ENCODE assay signal across 17 cellular contexts in the genomic region with DNA sequence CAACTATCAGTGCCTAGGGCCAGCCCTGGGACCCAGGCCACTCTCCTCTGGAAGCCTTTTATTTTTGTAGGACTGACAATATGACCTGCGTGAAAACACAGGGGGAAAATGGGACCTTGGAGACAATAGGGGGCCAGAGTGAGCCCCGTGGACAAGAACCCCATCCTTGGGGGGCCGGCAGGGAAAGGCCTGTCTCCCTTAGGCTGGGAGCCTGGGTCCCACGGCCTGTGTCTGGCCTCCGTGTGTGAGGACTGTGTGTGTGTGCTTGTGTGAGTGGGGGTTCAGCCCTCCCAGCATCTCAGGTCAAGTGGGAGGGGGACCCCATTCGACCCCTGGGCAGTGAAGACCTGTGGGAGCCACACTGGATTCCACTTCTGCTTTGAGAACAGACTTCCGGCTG.
"Had no signal": no experiment of that assay in that cellular context is flagged by ENCODE, and none has a peak within 500 bp of the region (broad histone marks: within the 10 kb centered on the region; RNA-seq: fewer than 3 reads in every experiment).

No MANE protein-coding gene starts in this region.

- H3K4me3 ChIP-seq: colonic mucosa, SK-N-MC, suprapubic skin, upper lobe of left lung had no signal

- H3K4me1 ChIP-seq: colonic mucosa, suprapubic skin, upper lobe of left lung had no signal

- H3K36me3 ChIP-seq: brain microvascular endothelial cell, colonic mucosa, suprapubic skin, upper lobe of left lung, WERI-Rb-1 had no signal

- H3K27me3 ChIP-seq: brain microvascular endothelial cell, colonic mucosa, suprapubic skin, upper lobe of left lung had no signal

- H3K9me3 ChIP-seq: colonic mucosa had no signal

- H3K27ac ChIP-seq: brain microvascular endothelial cell, colonic mucosa, SK-N-MC, suprapubic skin, upper lobe of left lung, WERI-Rb-1 had no signal

- H3K36me3 Mint-ChIP-seq: activated naive CD4-positive, alpha-beta T cell treated with anti-CD3 and anti-CD28 coated beads, Interleukin-2, amount 10 ng/mL, durations not matched to agents 7 days and 5 days had no signal

- DNase-seq: activated CD4-positive, alpha-beta T cell treated with anti-CD3 and anti-CD28 coated beads, Interleukin-2, amount 50 U/mL, for 4 hours; activated effector memory CD4-positive, alpha-beta T cell treated with Interleukin-2 at 50 U/mL for 16 hours; activated naive CD4-positive, alpha-beta T cell treated with anti-CD3 and anti-CD28 coated beads, Interleukin-2, amount 10 ng/mL, durations not matched to agents 7 days and 5 days; activated naive CD8-positive, alpha-beta T cell treated with anti-CD3 and anti-CD28 coated beads, Interleukin-2, amount 50 U/mL, for 24 hours; activated T-cell treated with anti-CD3 and anti-CD28 coated beads, Interleukin-2, amount 50 U/mL, for 48 hours; anterior cingulate cortex; brain microvascular endothelial cell; kidney glomerular epithelial cell; mesenchymal stem cell had no signal

- H3K4me1 Mint-ChIP-seq: activated naive CD8-positive, alpha-beta T cell treated with anti-CD3 and anti-CD28 coated beads, Interleukin-2, amount 50 U/mL, for 24 hours; central memory CD8-positive, alpha-beta T cell; nephron had no signal

- H3K27me3 Mint-ChIP-seq: central memory CD8-positive, alpha-beta T cell had no signal

- ATAC-seq: activated naive CD8-positive, alpha-beta T cell treated with anti-CD3 and anti-CD28 coated beads, Interleukin-2, amount 50 U/mL, for 24 hours had no signal

- H3K4me3 Mint-ChIP-seq: activated naive CD4-positive, alpha-beta T cell treated with anti-CD3 and anti-CD28 coated beads, Interleukin-2, amount 10 ng/mL, durations not matched to agents 7 days and 5 days; activated naive CD8-positive, alpha-beta T cell treated with anti-CD3 and anti-CD28 coated beads, Interleukin-2, amount 50 U/mL, for 24 hours; central memory CD8-positive, alpha-beta T cell; nephron; stimulated activated naive CD8-positive, alpha-beta T cell treated with anti-CD3 and anti-CD28 coated beads, Interleukin-15, Interleukin-2, amounts not matched to agents 100 ng/mL and 50 ng/mL, for 24 hours had no signal

- H3K9me3 Mint-ChIP-seq: activated naive CD4-positive, alpha-beta T cell treated with anti-CD3 and anti-CD28 coated beads, Interleukin-2, amount 10 ng/mL, durations not matched to agents 7 days and 5 days; activated naive CD8-positive, alpha-beta T cell treated with anti-CD3 and anti-CD28 coated beads, Interleukin-2, amount 50 U/mL, for 24 hours; central memory CD8-positive, alpha-beta T cell; nephron; stimulated activated naive CD8-positive, alpha-beta T cell treated with anti-CD3 and anti-CD28 coated beads, Interleukin-15, Interleukin-2, amounts not matched to agents 100 ng/mL and 50 ng/mL, for 24 hours had no signal

- H3K27ac Mint-ChIP-seq: activated naive CD4-positive, alpha-beta T cell treated with anti-CD3 and anti-CD28 coated beads, Interleukin-2, amount 10 ng/mL, durations not matched to agents 7 days and 5 days; activated naive CD8-positive, alpha-beta T cell treated with anti-CD3 and anti-CD28 coated beads, Interleukin-2, amount 50 U/mL, for 24 hours; nephron; stimulated activated naive CD8-positive, alpha-beta T cell treated with anti-CD3 and anti-CD28 coated beads, Interleukin-15, Interleukin-2, amounts not matched to agents 100 ng/mL and 50 ng/mL, for 24 hours had no signal
